In genomic region chr1:83999316-83999819, GRCh38 we compare ENCODE assay signal across 8 cellular contexts. TPM values are rescaled to one million over a fixed set of nuclear protein-coding genes. Genes with fewer than 3 reads are reported as not detected.
DNase-seq lines count a peak whose midpoint lies in the region; FAIRE-seq and TF ChIP-seq lines count a peak whose summit lies in the region.

No MANE protein-coding gene starts in this region.

- 8% methylated on average over 22 of the region's 26 CpGs for WGBS in smooth muscle cell (ENCODE audit: low lambda C conversion rate)

- H3K9me3 ChIP-seq in MG63 (no peaks in the 10 kb centered on the region), SJSA1 (replicated peaks) (no peaks in the 10 kb centered on the region), keratinocyte (ENCODE audit: control insufficient read depth, low read depth, low read length) (no peaks in the 10 kb centered on the region), smooth muscle cell (replicated peaks; ENCODE audit: low read depth) (no peaks in the 10 kb centered on the region)

- H3K4me3 Mint-ChIP-seq in chondrocyte (ENCODE audit: unreplicated experiment): peak overlapping the region; percentile 86

- FAIRE-seq in keratinocyte (lab: Jason Lieb, UNC): no peak

- peak overlapping the region; percentile 86 for H3K27ac Mint-ChIP-seq in chondrocyte (ENCODE audit: unreplicated experiment)

- peaks cover 10% of the 10 kb centered on the region for H3F3A ChIP-seq in smooth muscle cell (ENCODE audit: low read depth)

- H3K27ac ChIP-seq in SJSA1 (peak overlapping the region; percentile 97), keratinocyte (ENCODE audit: control insufficient read depth, insufficient read depth, low read length) (peak overlapping the region; percentile 76), smooth muscle cell (ENCODE audit: low read depth) (peak overlapping the region; percentile 54)

- H3K9me3 Mint-ChIP-seq in chondrocyte (ENCODE audit: low read depth): no peaks in the 10 kb centered on the region

- H4K20me1 ChIP-seq in keratinocyte (ENCODE audit: control insufficient read depth, extremely low read depth, insufficient read depth, low read length) (no peaks in the 10 kb centered on the region), smooth muscle cell (ENCODE audit: low read depth) (no peaks in the 10 kb centered on the region)

- H3K9ac ChIP-seq in keratinocyte (ENCODE audit: control insufficient read depth, extremely low read depth, insufficient read depth, low read length): peak overlapping the region; percentile 91
- H3K9ac ChIP-seq in smooth muscle cell (ENCODE audit: low read depth): peak overlapping the region; percentile 98

- H3K36me3 ChIP-seq in MG63 (no peaks in the 10 kb centered on the region), SJSA1 (peaks cover 5% of the 10 kb centered on the region), keratinocyte (ENCODE audit: control insufficient read depth in 2 of 2, extremely low read depth in 1 of 2, insufficient read depth in 2 of 2, low read length in 2 of 2) (no peaks in the 10 kb centered on the region), smooth muscle cell (ENCODE audit: low read depth) (no peaks in the 10 kb centered on the region)

- H3K79me2 ChIP-seq in keratinocyte (ENCODE audit: control insufficient read depth, insufficient read depth, low read length): no peaks in the 10 kb centered on the region
- H3K79me2 ChIP-seq in smooth muscle cell (ENCODE audit: low read depth): no peaks in the 10 kb centered on the region

- H3K27me3 ChIP-seq in MG63 (peaks cover 12% of the 10 kb centered on the region; the same call in 1 of the 2 replicates), SJSA1 (replicated peaks) (no peaks in the 10 kb centered on the region; the same call in 1 of the 2 replicates), keratinocyte (ENCODE audit: control insufficient read depth, extremely low read depth, insufficient read depth, low read length) (no peaks in the 10 kb centered on the region), smooth muscle cell (ENCODE audit: low read depth) (peaks cover 24% of the 10 kb centered on the region)

- TF ChIP-seq CTCF in HFF-Myc (IDR thresholded peaks at IDR 0.05; ENCODE audit: low read depth, low read length, missing control alignments) (no peak), chondrocyte (IDR thresholded peaks at IDR 0.05) (no peak), keratinocyte (optimal IDR thresholded peaks at IDR 0.05 in 1 of 3, IDR thresholded peaks at IDR 0.05 in 1 of 3, conservative IDR thresholded peaks at IDR 0.05 in 1 of 3; ENCODE audit: extremely low read depth in 1 of 3, insufficient read depth in 2 of 3, low read length in 3 of 3) (no peak), smooth muscle cell (IDR thresholded peaks at IDR 0.05; ENCODE audit: borderline replicate concordance, insufficient read depth, poor library complexity, severe bottlenecking) (no peak)

- peak; percentile 47 for DNase-seq in stimulated activated CD4-positive, alpha-beta T cell treated with anti-CD3 and anti-CD28 coated beads, Interleukin-4, amount 100 ng/mL, for 24 hours
- no peak for DNase-seq in stimulated activated CD4-positive, alpha-beta T cell treated with anti-CD3 and anti-CD28 coated beads, Interleukin-4, amount 100 ng/mL, for 1 hour
- peak; percentile 40 for DNase-seq in HFF-Myc (ENCODE audit: extremely low read depth, low read depth)
- DNase-seq in MG63: peak; percentile 67
- DNase-seq in SJSA1 (ENCODE audit: low read depth in 1 of 2, low spot score in 2 of 2): peak; percentile 72 to 91
- DNase-seq in chondrocyte (ENCODE audit: low spot score): no peak
- DNase-seq in keratinocyte (ENCODE audit: low read depth, low spot score): no peak
- no peak for DNase-seq in smooth muscle cell (lab: John Stamatoyannopoulos, UW; ENCODE audit: unreplicated experiment)

- dilution Hi-C loops in keratinocyte (cut with MboI; ENCODE audit: extremely low pct_ligation_motif_present, low sequenced_read_pairs): no loop called here

- H3K4me3 ChIP-seq in HFF-Myc (replicated peaks; ENCODE audit: low read depth, low read length): peak overlapping the region; percentile 60
- H3K4me3 ChIP-seq in MG63: peak overlapping the region; percentile 70
- H3K4me3 ChIP-seq in SJSA1: peak overlapping the region; percentile 92
- H3K4me3 ChIP-seq in keratinocyte (ENCODE audit: control insufficient read depth in 2 of 3, extremely low read depth in 1 of 3, insufficient read depth in 2 of 3, low read depth in 1 of 3, low read length in 3 of 3): peak overlapping the region; percentile 76 to 83 (median 79)
- H3K4me3 ChIP-seq in smooth muscle cell: peak overlapping the region; percentile 84

- no peaks in the 10 kb centered on the region for H3K9me1 ChIP-seq in keratinocyte (ENCODE audit: control insufficient read depth, extremely low read depth, insufficient read depth, low read length)

- H3K4me1 Mint-ChIP-seq in chondrocyte (ENCODE audit: low read depth): peaks cover 28% of the 10 kb centered on the region

- H3K4me2 ChIP-seq in keratinocyte (ENCODE audit: control insufficient read depth, extremely low read depth, insufficient read depth, low read depth, low read length): peak overlapping the region; percentile 78
- H3K4me2 ChIP-seq in smooth muscle cell: peak overlapping the region; percentile 97

- peaks cover 13% of the 10 kb centered on the region for H3K4me1 ChIP-seq in SJSA1 (replicated peaks)
- H3K4me1 ChIP-seq in keratinocyte (ENCODE audit: control insufficient read depth, extremely low read depth, insufficient read depth, low read length): peaks cover 9% of the 10 kb centered on the region
- peaks cover 11% of the 10 kb centered on the region for H3K4me1 ChIP-seq in smooth muscle cell (ENCODE audit: low read depth)

- H2AFZ ChIP-seq in keratinocyte (ENCODE audit: control insufficient read depth, low read length): peak overlapping the region; percentile 96
- peak overlapping the region; percentile 100 for H2AFZ ChIP-seq in smooth muscle cell (ENCODE audit: low read depth)

- no peaks in the 10 kb centered on the region for H3K27me3 Mint-ChIP-seq in chondrocyte (ENCODE audit: low read depth)

- no peaks in the 10 kb centered on the region for H3K36me3 Mint-ChIP-seq in chondrocyte (ENCODE audit: low read depth)

RNA-seq across cellular contexts. Expression of gene TTLL7, which starts 0.4 kb away (rescaled TPM):
- 0.03 TPM in 1 of 2 replicates, not detected in the other for total RNA-seq in MG63 (2014; rRNA removed; shearing (Covaris generic); ENCODE audit: low replicate concordance)
- 5.4 and 9.3 TPM in 2 replicates for total RNA-seq in SJSA1 (2014; rRNA removed; shearing (Covaris generic))
- total RNA-seq in chondrocyte (18.3 to 22.6 TPM (median 19.5 TPM) in 3 replicates), smooth muscle cell (6.3 and 8.8 TPM in 2 replicates)
- polyA plus RNA-seq in keratinocyte (3.8 to 8.1 TPM (median 6.4 TPM) in 3 replicates), smooth muscle cell (4.8 and 9.5 TPM in 2 replicates)
- polyA plus RNA-seq in keratinocyte (2011; ENCODE audit: low read depth): 2.7 TPM
- polyA plus RNA-seq in keratinocyte (2011; cell fraction: cytosol; rRNA removed): 3.0 and 3.4 TPM in 2 replicates
- polyA plus RNA-seq in keratinocyte (2011; cell fraction: nucleus; rRNA removed): 8.7 and 10.7 TPM in 2 replicates
- 0.68 and 5.3 TPM in 2 replicates for polyA plus RNA-seq in keratinocyte (2012; ENCODE audit: low replicate concordance)
- polyA minus RNA-seq in keratinocyte: 4.4 to 8.6 TPM (median 6.7 TPM) in 3 replicates
- 9.4 TPM for polyA minus RNA-seq in keratinocyte (2011; cell fraction: cytosol; rRNA and poly(A)+ RNA removed)
- polyA minus RNA-seq in keratinocyte (2011; cell fraction: nucleus; rRNA and poly(A)+ RNA removed): 6.8 and 14.3 TPM in 2 replicates

Comparison
In these comparisons a context has a peak if more than half of its experiments do, and no peak if none do; other contexts are left out.
1. DNase-seq: peak in stimulated activated CD4-positive, alpha-beta T cell treated with anti-CD3 and anti-CD28 coated beads, Interleukin-4, amount 100 ng/mL, for 24 hours (single experiment), HFF-Myc (single experiment), MG63 (single experiment) and SJSA1 (2 of 2); none in stimulated activated CD4-positive, alpha-beta T cell treated with anti-CD3 and anti-CD28 coated beads, Interleukin-4, amount 100 ng/mL, for 1 hour (single experiment), chondrocyte (single experiment), keratinocyte (single experiment) and smooth muscle cell (single experiment).
2. Peak in every context shown above with its lines, with median percentiles within 50 percentile points of each other: H3K4me3 ChIP-seq and H3K27ac ChIP-seq.